In the genomic region with DNA sequence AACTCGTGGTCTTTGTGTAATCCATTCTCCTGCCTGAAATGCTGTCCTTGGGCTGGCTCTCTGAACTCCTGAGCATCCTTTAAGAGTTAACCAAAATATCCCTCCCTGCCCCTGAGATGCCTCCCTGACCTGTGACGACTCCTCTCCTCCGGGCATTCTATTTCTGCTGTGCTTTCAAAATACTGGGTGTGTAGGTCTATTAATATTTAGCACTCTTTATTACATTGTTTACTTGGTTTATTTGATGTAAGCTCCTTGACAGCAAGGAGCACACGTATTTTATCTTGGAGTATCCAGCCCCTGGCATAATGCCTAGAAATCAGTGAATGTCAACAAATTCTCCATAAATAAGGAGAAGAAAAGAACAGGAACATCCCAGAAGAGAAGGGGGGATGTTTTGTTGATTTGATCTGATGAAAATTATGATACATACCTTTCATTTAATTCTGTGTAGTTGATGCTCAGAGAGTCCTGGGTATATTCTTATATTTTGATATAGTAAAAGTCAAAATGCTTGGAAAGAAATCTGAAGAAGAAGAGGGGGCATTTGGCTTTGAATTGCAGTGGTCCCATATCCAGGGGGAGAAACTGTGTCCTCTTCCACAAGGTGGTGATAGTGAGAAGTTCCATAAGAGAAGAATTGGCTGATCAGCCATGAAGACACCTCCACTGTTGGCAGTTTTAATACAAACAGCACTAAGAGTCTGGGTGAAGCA, we compare ENCODE assay signal across 1 cellular context.
TF ChIP-seq lines count a peak whose summit lies in the region.

No MANE protein-coding gene starts in this region.

TF ChIP-seq in H1, 55 proteins besides CTCF, POLR2A, EP300 and RAD21 (continued from another document):
- TF ChIP-seq, protein P1, sequence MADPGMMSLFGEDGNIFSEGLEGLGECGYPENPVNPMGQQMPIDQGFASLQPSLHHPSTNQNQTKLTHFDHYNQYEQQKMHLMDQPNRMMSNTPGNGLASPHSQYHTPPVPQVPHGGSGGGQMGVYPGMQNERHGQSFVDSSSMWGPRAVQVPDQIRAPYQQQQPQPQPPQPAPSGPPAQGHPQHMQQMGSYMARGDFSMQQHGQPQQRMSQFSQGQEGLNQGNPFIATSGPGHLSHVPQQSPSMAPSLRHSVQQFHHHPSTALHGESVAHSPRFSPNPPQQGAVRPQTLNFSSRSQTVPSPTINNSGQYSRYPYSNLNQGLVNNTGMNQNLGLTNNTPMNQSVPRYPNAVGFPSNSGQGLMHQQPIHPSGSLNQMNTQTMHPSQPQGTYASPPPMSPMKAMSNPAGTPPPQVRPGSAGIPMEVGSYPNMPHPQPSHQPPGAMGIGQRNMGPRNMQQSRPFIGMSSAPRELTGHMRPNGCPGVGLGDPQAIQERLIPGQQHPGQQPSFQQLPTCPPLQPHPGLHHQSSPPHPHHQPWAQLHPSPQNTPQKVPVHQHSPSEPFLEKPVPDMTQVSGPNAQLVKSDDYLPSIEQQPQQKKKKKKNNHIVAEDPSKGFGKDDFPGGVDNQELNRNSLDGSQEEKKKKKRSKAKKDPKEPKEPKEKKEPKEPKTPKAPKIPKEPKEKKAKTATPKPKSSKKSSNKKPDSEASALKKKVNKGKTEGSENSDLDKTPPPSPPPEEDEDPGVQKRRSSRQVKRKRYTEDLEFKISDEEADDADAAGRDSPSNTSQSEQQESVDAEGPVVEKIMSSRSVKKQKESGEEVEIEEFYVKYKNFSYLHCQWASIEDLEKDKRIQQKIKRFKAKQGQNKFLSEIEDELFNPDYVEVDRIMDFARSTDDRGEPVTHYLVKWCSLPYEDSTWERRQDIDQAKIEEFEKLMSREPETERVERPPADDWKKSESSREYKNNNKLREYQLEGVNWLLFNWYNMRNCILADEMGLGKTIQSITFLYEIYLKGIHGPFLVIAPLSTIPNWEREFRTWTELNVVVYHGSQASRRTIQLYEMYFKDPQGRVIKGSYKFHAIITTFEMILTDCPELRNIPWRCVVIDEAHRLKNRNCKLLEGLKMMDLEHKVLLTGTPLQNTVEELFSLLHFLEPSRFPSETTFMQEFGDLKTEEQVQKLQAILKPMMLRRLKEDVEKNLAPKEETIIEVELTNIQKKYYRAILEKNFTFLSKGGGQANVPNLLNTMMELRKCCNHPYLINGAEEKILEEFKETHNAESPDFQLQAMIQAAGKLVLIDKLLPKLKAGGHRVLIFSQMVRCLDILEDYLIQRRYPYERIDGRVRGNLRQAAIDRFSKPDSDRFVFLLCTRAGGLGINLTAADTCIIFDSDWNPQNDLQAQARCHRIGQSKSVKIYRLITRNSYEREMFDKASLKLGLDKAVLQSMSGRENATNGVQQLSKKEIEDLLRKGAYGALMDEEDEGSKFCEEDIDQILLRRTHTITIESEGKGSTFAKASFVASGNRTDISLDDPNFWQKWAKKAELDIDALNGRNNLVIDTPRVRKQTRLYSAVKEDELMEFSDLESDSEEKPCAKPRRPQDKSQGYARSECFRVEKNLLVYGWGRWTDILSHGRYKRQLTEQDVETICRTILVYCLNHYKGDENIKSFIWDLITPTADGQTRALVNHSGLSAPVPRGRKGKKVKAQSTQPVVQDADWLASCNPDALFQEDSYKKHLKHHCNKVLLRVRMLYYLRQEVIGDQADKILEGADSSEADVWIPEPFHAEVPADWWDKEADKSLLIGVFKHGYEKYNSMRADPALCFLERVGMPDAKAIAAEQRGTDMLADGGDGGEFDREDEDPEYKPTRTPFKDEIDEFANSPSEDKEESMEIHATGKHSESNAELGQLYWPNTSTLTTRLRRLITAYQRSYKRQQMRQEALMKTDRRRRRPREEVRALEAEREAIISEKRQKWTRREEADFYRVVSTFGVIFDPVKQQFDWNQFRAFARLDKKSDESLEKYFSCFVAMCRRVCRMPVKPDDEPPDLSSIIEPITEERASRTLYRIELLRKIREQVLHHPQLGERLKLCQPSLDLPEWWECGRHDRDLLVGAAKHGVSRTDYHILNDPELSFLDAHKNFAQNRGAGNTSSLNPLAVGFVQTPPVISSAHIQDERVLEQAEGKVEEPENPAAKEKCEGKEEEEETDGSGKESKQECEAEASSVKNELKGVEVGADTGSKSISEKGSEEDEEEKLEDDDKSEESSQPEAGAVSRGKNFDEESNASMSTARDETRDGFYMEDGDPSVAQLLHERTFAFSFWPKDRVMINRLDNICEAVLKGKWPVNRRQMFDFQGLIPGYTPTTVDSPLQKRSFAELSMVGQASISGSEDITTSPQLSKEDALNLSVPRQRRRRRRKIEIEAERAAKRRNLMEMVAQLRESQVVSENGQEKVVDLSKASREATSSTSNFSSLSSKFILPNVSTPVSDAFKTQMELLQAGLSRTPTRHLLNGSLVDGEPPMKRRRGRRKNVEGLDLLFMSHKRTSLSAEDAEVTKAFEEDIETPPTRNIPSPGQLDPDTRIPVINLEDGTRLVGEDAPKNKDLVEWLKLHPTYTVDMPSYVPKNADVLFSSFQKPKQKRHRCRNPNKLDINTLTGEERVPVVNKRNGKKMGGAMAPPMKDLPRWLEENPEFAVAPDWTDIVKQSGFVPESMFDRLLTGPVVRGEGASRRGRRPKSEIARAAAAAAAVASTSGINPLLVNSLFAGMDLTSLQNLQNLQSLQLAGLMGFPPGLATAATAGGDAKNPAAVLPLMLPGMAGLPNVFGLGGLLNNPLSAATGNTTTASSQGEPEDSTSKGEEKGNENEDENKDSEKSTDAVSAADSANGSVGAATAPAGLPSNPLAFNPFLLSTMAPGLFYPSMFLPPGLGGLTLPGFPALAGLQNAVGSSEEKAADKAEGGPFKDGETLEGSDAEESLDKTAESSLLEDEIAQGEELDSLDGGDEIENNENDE (IDR thresholded peaks at IDR 0.05; ENCODE audit: insufficient replicate concordance, low read length), result no peak
- TF ChIP-seq CBX5 (IDR thresholded peaks at IDR 0.05; ENCODE audit: low read depth, low read length) (no peak), ASH2L (IDR thresholded peaks at IDR 0.05; ENCODE audit: low read length) (no peak), CHD1 (IDR thresholded peaks at IDR 0.05; ENCODE audit: low read depth, low read length) (no peak), CBX8 (IDR thresholded peaks at IDR 0.05; ENCODE audit: borderline replicate concordance, low read depth, low read length) (no peak), SIN3A (conservative IDR thresholded peaks at IDR 0.05 in 1 of 2, IDR thresholded peaks at IDR 0.05 in 1 of 2; ENCODE audit: low read depth in 1 of 2, low read length in 2 of 2) (no peak), ATF3 (IDR thresholded peaks at IDR 0.05; ENCODE audit: insufficient read depth, low read depth, low read length) (no peak)
